ENCODE assay signal across 15 cellular contexts in genomic region chr16:26396511-26397235, GRCh38.
"Had no signal": no experiment of that assay in that cellular context is flagged by ENCODE, and none has a peak within 500 bp of the region (broad histone marks: within the 10 kb centered on the region; RNA-seq: fewer than 3 reads in every experiment).

No MANE protein-coding gene starts in this region.

- ATAC-seq: activated CD8-positive, alpha-beta T cell treated with anti-CD3 and anti-CD28 coated beads, Interleukin-2, amount 10 ng/mL, durations not matched to agents 7 days and 5 days; activated naive CD8-positive, alpha-beta T cell treated with anti-CD3 and anti-CD28 coated beads, Interleukin-2, amount 50 U/mL, for 24 hours; activated T-cell treated with anti-CD3 and anti-CD28 coated beads, Interleukin-2, amount 50 U/mL, for 4 hours; heart left ventricle; stimulated activated naive CD8-positive, alpha-beta T cell treated with anti-CD3 and anti-CD28 coated beads, Interleukin-15, Interleukin-2, amounts not matched to agents 100 U/mL and 50 U/mL, for 24 hours had no signal

- DNase-seq: activated CD4-positive, alpha-beta T cell treated with anti-CD3 and anti-CD28 coated beads, Interleukin-2, amount 10 ng/mL, durations not matched to agents 24 days and 14 days; activated CD8-positive, alpha-beta T cell treated with anti-CD3 and anti-CD28 coated beads, Interleukin-2, amount 10 ng/mL, durations not matched to agents 7 days and 5 days; activated naive CD4-positive, alpha-beta T cell treated with anti-CD3 and anti-CD28 coated beads for 36 hours; activated naive CD8-positive, alpha-beta T cell treated with anti-CD3 and anti-CD28 coated beads, Interleukin-2, amount 50 U/mL, for 24 hours; activated T-cell treated with anti-CD3 and anti-CD28 coated beads, Interleukin-2, amount 50 U/mL, for 4 hours; aorta; brain microvascular endothelial cell; erythroblast; foreskin melanocyte; heart left ventricle; stimulated activated CD4-positive, alpha-beta T cell treated with anti-CD3 and anti-CD28 coated beads, Interleukin-2, amount 100 ng/mL, for 24 hours; stimulated activated naive CD8-positive, alpha-beta T cell treated with anti-CD3 and anti-CD28 coated beads, Interleukin-15, Interleukin-2, amounts not matched to agents 100 U/mL and 50 U/mL, for 24 hours; T1000; transverse colon; uterus had no signal
